ENCODE assay signal across 18 cellular contexts in the genomic region with DNA sequence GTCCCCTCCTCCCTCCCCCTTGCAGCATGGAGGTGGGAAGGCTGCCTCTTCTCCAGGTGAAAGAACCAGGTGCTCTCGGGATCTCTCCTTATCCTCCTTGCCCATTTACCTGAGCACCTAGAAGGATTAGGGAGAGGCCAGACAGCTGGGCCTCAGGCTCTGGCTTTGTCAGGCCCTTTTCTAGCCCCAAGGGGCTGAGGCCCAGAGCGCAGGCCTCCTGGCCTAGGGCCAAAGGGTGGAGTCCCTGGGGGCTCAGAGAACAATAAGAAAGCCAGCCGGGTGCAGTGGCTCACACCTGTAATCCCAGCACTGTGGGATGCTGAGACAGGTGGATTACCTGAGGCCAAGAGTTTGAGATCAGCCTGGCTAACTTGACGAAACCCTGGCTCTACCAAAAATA. TPM values are rescaled to one million over a fixed set of nuclear protein-coding genes. Genes with fewer than 3 reads are reported as not detected.
"Had no signal": no experiment of that assay in that cellular context is flagged by ENCODE, and none has a peak within 500 bp of the region (broad histone marks: within the 10 kb centered on the region; RNA-seq: fewer than 3 reads in every experiment).

No MANE protein-coding gene starts in this region.

- H3K27me3 ChIP-seq: esophagus squamous epithelium, suprapubic skin, upper lobe of left lung had no signal

- H3K4me3 ChIP-seq: esophagus squamous epithelium, suprapubic skin, upper lobe of left lung had no signal

- H3K27ac ChIP-seq: suprapubic skin, upper lobe of left lung, VCaP had no signal

- H3K36me3 ChIP-seq: esophagus squamous epithelium, suprapubic skin, upper lobe of left lung had no signal

- ATAC-seq: activated CD4-positive, alpha-beta T cell treated with anti-CD3 and anti-CD28 coated beads for 36 hours; activated CD8-positive, alpha-beta T cell treated with anti-CD3 and anti-CD28 coated beads for 36 hours; activated T-cell treated with anti-CD3 and anti-CD28 coated beads, Interleukin-2, amount 50 U/mL, for 72 hours; natural killer cell; sciatic nerve; stimulated activated naive CD8-positive, alpha-beta T cell treated with anti-CD3 and anti-CD28 coated beads, Interleukin-15, Interleukin-2, amounts not matched to agents 100 U/mL and 50 U/mL, for 24 hours had no signal

- DNase-seq: activated CD4-positive, alpha-beta T cell treated with anti-CD3 and anti-CD28 coated beads for 36 hours; activated CD8-positive, alpha-beta memory T cell treated with anti-CD3 and anti-CD28 coated beads, Interleukin-2, amount 50 U/mL, for 4 hours; activated CD8-positive, alpha-beta T cell treated with anti-CD3 and anti-CD28 coated beads for 36 hours; activated gamma-delta T cell treated with Interleukin-2 at 50 U/mL for 16 hours; activated naive CD8-positive, alpha-beta T cell treated with anti-CD3 and anti-CD28 coated beads for 36 hours; activated T-cell treated with anti-CD3 and anti-CD28 coated beads, Interleukin-2, amount 50 U/mL, for 72 hours; aorta; esophagus squamous epithelium; natural killer cell; nucleus accumbens; stimulated activated CD4-positive, alpha-beta T cell treated with anti-CD3 and anti-CD28 coated beads, Interleukin-2, amount 100 ng/mL, for 48 hours; stimulated activated naive CD8-positive, alpha-beta T cell treated with anti-CD3 and anti-CD28 coated beads, Interleukin-15, Interleukin-2, amounts not matched to agents 100 U/mL and 50 U/mL, for 24 hours had no signal

- FAIRE-seq: islet of Langerhans had no signal

RNA-seq across cellular contexts. Expression of a gene that starts 16.0 kb away (rescaled TPM):
- total RNA-seq: aorta, posterior vena cava, sciatic nerve had no signal
